8 cellular contexts compared by ENCODE assay signal in genomic region chr20:56467969-56468316, GRCh38. TPM values are rescaled to one million over a fixed set of nuclear protein-coding genes. Genes with fewer than 3 reads are reported as not detected.
DNase-seq lines count a peak whose midpoint lies in the region; TF ChIP-seq lines count a peak whose summit lies in the region.

No MANE protein-coding gene starts in this region.

- H3K27ac ChIP-seq in DOHH2 (ENCODE audit: low read depth, low read length), result no peak overlapping the region
- no peak overlapping the region for H3K27ac ChIP-seq in Karpas-422 (ENCODE audit: low read length)
- peak overlapping the region in 57 of 59 donors; percentile 35 to 91 (median 76) for H3K27ac ChIP-seq in dorsolateral prefrontal cortex
- H3K27ac ChIP-seq in neuronal stem cell (replicated peaks; ENCODE audit: low read length), result peak overlapping the region; percentile 44

- DNase-seq in Karpas-422, result no peak
- no peak for DNase-seq in dorsolateral prefrontal cortex
- DNase-seq in neuronal stem cell (ENCODE audit: low spot score), result no peak
- DNase-seq in HCEC 1CT, result no peak
- no peak for DNase-seq in AML-193 (lab: John Stamatoyannopoulos, UW)
- DNase-seq in NCI-H187 treated with DMSO at 0.1 percent for 48 hours (lab: John Stamatoyannopoulos, UW), result no peak
- no peak for DNase-seq in H4 (ENCODE audit: low spot score)

- H3K14ac ChIP-seq in neuronal stem cell (ENCODE audit: low read length), result no peak overlapping the region

- no peaks in the 10 kb centered on the region for H3K79me1 ChIP-seq in neuronal stem cell (ENCODE audit: low read depth, low read length)

- no peak overlapping the region for H2BK12ac ChIP-seq in neuronal stem cell (ENCODE audit: low read length)

- no peak overlapping the region for H4K91ac ChIP-seq in neuronal stem cell (ENCODE audit: low read depth, low read length, poor library complexity)

- peak overlapping the region; percentile 61 for H3K9ac ChIP-seq in Karpas-422 (ENCODE audit: low read length)
- H3K9ac ChIP-seq in neuronal stem cell (ENCODE audit: low read depth, low read length, poor library complexity), result peak overlapping the region; percentile 96

- H4K20me1 ChIP-seq in DOHH2 (ENCODE audit: control insufficient read depth, insufficient read depth, low read depth, low read length) (peaks cover 5% of the 10 kb centered on the region; the same call in 1 of the 2 replicates), Karpas-422 (ENCODE audit: insufficient read depth, low read depth, low read length) (peaks cover 12% of the 10 kb centered on the region; the same call in 1 of the 2 replicates)

- H3K36me3 ChIP-seq in DOHH2 (ENCODE audit: control insufficient read depth, low read length) (peaks cover 7% of the 10 kb centered on the region), Karpas-422 (ENCODE audit: insufficient read depth, low read length) (peaks cover under 1% of the 10 kb centered on the region; the same call in 1 of the 2 replicates), neuronal stem cell (replicated peaks in 1 of 2; ENCODE audit: control insufficient read depth in 2 of 2, insufficient read depth in 2 of 2, low read length in 2 of 2) (peaks cover 0 to 14% of the 10 kb centered on the region in 2 donors)

- H2AK5ac ChIP-seq in neuronal stem cell (ENCODE audit: low read depth, low read length), result no peak overlapping the region

- no peaks in the 10 kb centered on the region for H3K9me3 ChIP-seq in DOHH2 (ENCODE audit: control insufficient read depth, insufficient read depth, low read length)
- no peaks in the 10 kb centered on the region for H3K9me3 ChIP-seq in Karpas-422 (ENCODE audit: low read length)
- H3K9me3 ChIP-seq in neuronal stem cell (replicated peaks in 1 of 2; ENCODE audit: control insufficient read depth in 2 of 2, insufficient read depth in 1 of 2, low read depth in 1 of 2, low read length in 2 of 2), result no peaks in the 10 kb centered on the region

- H3K27me3 ChIP-seq in DOHH2 (ENCODE audit: control insufficient read depth, low read length), result no peaks in the 10 kb centered on the region
- H3K27me3 ChIP-seq in Karpas-422 (ENCODE audit: low read length), result no peaks in the 10 kb centered on the region
- H3K27me3 ChIP-seq in dorsolateral prefrontal cortex, result no peaks in the 10 kb centered on the region
- H3K27me3 ChIP-seq in neuronal stem cell (ENCODE audit: control insufficient read depth in 3 of 3, insufficient read depth in 3 of 3, low read depth in 1 of 3, low read length in 3 of 3), result peaks cover 0 to 4% (median 0%) of the 10 kb centered on the region in 3 experiments

- H2BK120ac ChIP-seq in neuronal stem cell (ENCODE audit: low read depth, low read length), result no peak overlapping the region

- H3K4me3 ChIP-seq in DOHH2 (ENCODE audit: low read length) (peak overlapping the region; percentile 85), Karpas-422 (ENCODE audit: low read length) (peak overlapping the region; percentile 94), dorsolateral prefrontal cortex (peak overlapping the region; percentile 43 to 99 (median 87)), neuronal stem cell (ENCODE audit: low read length in 2 of 2) (peak overlapping the region; percentile 69 to 88)

- H3K23ac ChIP-seq in neuronal stem cell (ENCODE audit: low read depth, low read length, poor library complexity), result peak overlapping the region; percentile 90

- no CpG with 5 or more reads among the region's 7 CpGs for WGBS in neuronal stem cell (ENCODE audit: extremely low coverage in 2 of 2, insufficient read length in 2 of 2, insufficient replicate concordance in 1 of 2), 2 donors

- H3K4me1 ChIP-seq in DOHH2 (ENCODE audit: control insufficient read depth, low read length), result peaks cover 24% of the 10 kb centered on the region
- H3K4me1 ChIP-seq in Karpas-422 (ENCODE audit: low read length), result peaks cover 32% of the 10 kb centered on the region
- peaks cover 0 to 5% of the 10 kb centered on the region in 2 donors for H3K4me1 ChIP-seq in neuronal stem cell (ENCODE audit: control insufficient read depth in 2 of 2, insufficient read depth in 1 of 2, low read depth in 1 of 2, low read length in 2 of 2)

- H3K79me2 ChIP-seq in DOHH2 (ENCODE audit: control insufficient read depth, low read length) (peaks cover 34% of the 10 kb centered on the region), Karpas-422 (ENCODE audit: low read length) (peaks cover 42% of the 10 kb centered on the region)

- no peak overlapping the region for H4K8ac ChIP-seq in neuronal stem cell (ENCODE audit: low read depth, low read length)

- TF ChIP-seq CTCF in DOHH2 (IDR thresholded peaks at IDR 0.05; ENCODE audit: low read depth, low read length, poor library complexity, severe bottlenecking) (no peak), dorsolateral prefrontal cortex (IDR thresholded peaks at IDR 0.05 in 54 of 56, conservative IDR thresholded peaks at IDR 0.05 in 2 of 56; ENCODE audit: low read depth in 1 of 56, partially characterized antibody in 56 of 56) (no peak)

- H3K4ac ChIP-seq in neuronal stem cell (ENCODE audit: low read length), result no peak overlapping the region

- H3K9me2 ChIP-seq in DOHH2 (replicated peaks; ENCODE audit: control insufficient read depth, low read length) (no peaks in the 10 kb centered on the region), Karpas-422 (replicated peaks; ENCODE audit: insufficient read depth, low read length) (no peaks in the 10 kb centered on the region)

- H3K18ac ChIP-seq in neuronal stem cell (ENCODE audit: low read length), result peak overlapping the region; percentile 87

- no peaks in the 10 kb centered on the region; the same call in 1 of the 2 replicates for H3F3A ChIP-seq in DOHH2 (ENCODE audit: control insufficient read depth, insufficient read depth)

- intact Hi-C loops in dorsolateral prefrontal cortex (cut with DNase I), result loop anchor here (2.0 to 5.0 kb wide), 2 partner anchors 75 to 76 kb away; partner anchors contain the start of genes AURKA (in 2 of the 2) and CSTF1 (in 2 of the 2)

- peak overlapping the region; percentile 98 for H3K4me2 ChIP-seq in DOHH2 (ENCODE audit: low read length)
- peak overlapping the region; percentile 95 for H3K4me2 ChIP-seq in Karpas-422 (ENCODE audit: low read depth, low read length, poor library complexity, severe bottlenecking)
- H3K4me2 ChIP-seq in neuronal stem cell (ENCODE audit: insufficient read depth, low read length, poor library complexity, severe bottlenecking), result peak overlapping the region; percentile 79

- H2BK5ac ChIP-seq in neuronal stem cell (ENCODE audit: low read length), result no peak overlapping the region

- no peak overlapping the region for H2BK15ac ChIP-seq in neuronal stem cell (ENCODE audit: low read length)

- peak overlapping the region; percentile 31 for H2AFZ ChIP-seq in Karpas-422 (ENCODE audit: low read length)
- H2AFZ ChIP-seq in neuronal stem cell (ENCODE audit: low read length), result peak overlapping the region; percentile 95

RNA-seq across cellular contexts. Expression of gene RTF2, which starts 0.5 kb away (rescaled TPM):
- total RNA-seq in Karpas-422 (2014; rRNA removed; shearing (Covaris generic); ENCODE audit: low replicate concordance), result 43.3 and 46.0 TPM in 2 replicates
- total RNA-seq in dorsolateral prefrontal cortex, result 100 to 1,000 TPM in 55 of 120 experiments, 10 to 100 TPM in 65; 74.7 to 133 (median 99.7) TPM
- 48.3 TPM for polyA plus RNA-seq in neuronal stem cell (2013, experiment 1 of 2)
- polyA plus RNA-seq in neuronal stem cell (2013, experiment 2 of 2), result 45.7 TPM
- 70.0 and 71.4 TPM in 2 replicates for total RNA-seq in H4 (2014; rRNA removed; shearing (Covaris generic))

RNA-seq across cellular contexts. Expression of gene CASS4, which starts 55.9 kb away (rescaled TPM):
- not detected in 2 replicates for total RNA-seq in Karpas-422 (2014; rRNA removed; shearing (Covaris generic); ENCODE audit: low replicate concordance)
- total RNA-seq in dorsolateral prefrontal cortex, result 1 to 10 TPM in 110 of 120 experiments, under 1 TPM in 10; 0.25 to 4.8 (median 1.9) TPM
- polyA plus RNA-seq in neuronal stem cell (2013, experiment 1 of 2), result 0.22 TPM
- 0.28 TPM for polyA plus RNA-seq in neuronal stem cell (2013, experiment 2 of 2)
- 0.06 and 0.10 TPM in 2 replicates for total RNA-seq in H4 (2014; rRNA removed; shearing (Covaris generic))

RNA-seq across cellular contexts. Expression of gene FAM209A, which starts 56.6 kb away (rescaled TPM):
- total RNA-seq in Karpas-422 (2014; rRNA removed; shearing (Covaris generic); ENCODE audit: low replicate concordance), result 0.25 TPM in 1 of 2 replicates, not detected in the other
- 1 to 10 TPM in 8 of 120 experiments, under 1 TPM in 27, not detected in 85; 0.52 to 1.8 (median 0.75) TPM for total RNA-seq in dorsolateral prefrontal cortex
- polyA plus RNA-seq in neuronal stem cell (2013, experiment 1 of 2), result 0.07 TPM
- polyA plus RNA-seq in neuronal stem cell (2013, experiment 2 of 2), result 0.08 TPM
- not detected in 2 replicates for total RNA-seq in H4 (2014; rRNA removed; shearing (Covaris generic))

Comparison
In these comparisons a context has a peak if more than half of its experiments do, and no peak if none do; other contexts are left out.
1. H3K27ac ChIP-seq: peak in dorsolateral prefrontal cortex (57 of 59) and neuronal stem cell (single experiment); none in DOHH2 (single experiment) and Karpas-422 (single experiment).
2. Peak in every context shown above with its lines, with median percentiles within 50 percentile points of each other: H3K4me2 ChIP-seq and H3K4me3 ChIP-seq.